ENCODE assay signal across 8 cellular contexts in the genomic region with DNA sequence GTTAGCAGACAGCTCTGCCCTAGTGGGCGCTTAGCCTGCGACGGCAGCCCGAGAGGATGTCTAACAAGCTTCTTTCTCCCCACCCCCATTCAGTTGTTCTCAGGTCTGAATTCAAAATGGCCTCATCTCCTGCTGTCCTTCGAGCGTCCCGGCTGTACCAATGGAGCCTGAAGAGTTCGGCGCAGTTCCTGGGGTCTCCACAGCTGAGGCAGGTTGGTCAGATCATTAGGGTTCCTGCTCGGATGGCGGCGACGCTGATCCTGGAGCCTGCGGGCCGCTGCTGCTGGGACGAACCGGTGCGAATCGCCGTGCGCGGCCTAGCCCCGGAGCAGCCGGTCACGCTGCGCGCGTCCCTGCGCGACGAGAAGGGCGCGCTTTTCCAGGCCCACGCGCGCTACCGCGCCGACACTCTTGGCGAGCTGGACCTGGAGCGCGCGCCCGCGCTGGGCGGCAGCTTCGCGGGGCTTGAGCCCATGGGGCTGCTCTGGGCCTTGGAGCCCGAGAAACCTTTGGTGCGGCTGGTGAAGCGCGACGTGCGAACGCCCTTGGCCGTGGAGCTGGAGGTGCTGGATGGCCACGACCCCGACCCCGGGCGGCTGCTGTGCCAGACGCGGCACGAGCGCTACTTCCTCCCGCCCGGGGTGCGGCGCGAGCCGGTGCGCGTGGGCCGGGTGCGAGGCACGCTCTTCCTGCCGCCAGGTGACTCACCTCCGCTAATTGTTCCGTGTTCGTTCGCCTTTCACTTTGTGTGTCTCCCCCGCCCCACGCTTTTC. TPM values are rescaled to one million over a fixed set of nuclear protein-coding genes. Genes with fewer than 3 reads are reported as not detected.
DNase-seq lines count a peak whose midpoint lies in the region; ATAC-seq and TF ChIP-seq lines count a peak whose summit lies in the region.
"Not testable (repeated sequence)": the region's sequence is repeated elsewhere in the genome, so short reads cannot be mapped to it uniquely, and the experiment has no call there.

A gene with protein sequence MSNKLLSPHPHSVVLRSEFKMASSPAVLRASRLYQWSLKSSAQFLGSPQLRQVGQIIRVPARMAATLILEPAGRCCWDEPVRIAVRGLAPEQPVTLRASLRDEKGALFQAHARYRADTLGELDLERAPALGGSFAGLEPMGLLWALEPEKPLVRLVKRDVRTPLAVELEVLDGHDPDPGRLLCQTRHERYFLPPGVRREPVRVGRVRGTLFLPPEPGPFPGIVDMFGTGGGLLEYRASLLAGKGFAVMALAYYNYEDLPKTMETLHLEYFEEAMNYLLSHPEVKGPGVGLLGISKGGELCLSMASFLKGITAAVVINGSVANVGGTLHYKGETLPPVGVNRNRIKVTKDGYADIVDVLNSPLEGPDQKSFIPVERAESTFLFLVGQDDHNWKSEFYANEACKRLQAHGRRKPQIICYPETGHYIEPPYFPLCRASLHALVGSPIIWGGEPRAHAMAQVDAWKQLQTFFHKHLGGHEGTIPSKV (plus strand): TSS at position 29 of the 773 bp plus-strand sequence. CDS start 28 bp downstream, at position 57.

- POLR2A ChIA-PET in Panc1 (lab: Charles Lee) = interaction anchor here (0.7 kb wide), 1 partner anchor 234 kb away, joined by 7 read pairs; no protein-coding TSS in a partner anchor

- H3K9me3 ChIP-seq in Panc1 (ENCODE audit: control insufficient read depth, insufficient read depth, low read depth, low read length); esophagus (ENCODE audit: control insufficient read depth in 2 of 2, insufficient read depth in 1 of 2, low read depth in 1 of 2, low read length in 1 of 2): not testable (repeated sequence)

- DNase-seq in Caki2 (ENCODE audit: low read depth) = peak; percentile 79
- DNase-seq in Panc1 (ENCODE audit: low read depth, low spot score) = not testable (repeated sequence)
- DNase-seq in activated T-cell treated with anti-CD3 and anti-CD28 coated beads, Interleukin-2, amount 50 U/mL, for 48 hours = peak; percentile 87 to 90
- peak; percentile 86 for DNase-seq in mucosa of gallbladder (ENCODE audit: low spot score)
- peak; percentile 68 to 75 for DNase-seq in stimulated activated CD8-positive, alpha-beta memory T cell treated with anti-CD3 and anti-CD28 coated beads, Interleukin-2, amount 100 ng/mL, for 48 hours (ENCODE audit: low read depth in 2 of 2)

- in situ Hi-C loops in Caki2 (cut with HindIII; ENCODE audit: low pct_unique_long_range_greater_than_20kb, low sequenced_read_pairs); Panc1 (cut with HindIII; ENCODE audit: low pct_unique_long_range_greater_than_20kb, low sequenced_read_pairs): not testable (repeated sequence)

- CTCF ChIA-PET in Panc1 (lab: Charles Lee) = not testable (repeated sequence)

- H3K4me1 ChIP-seq in Panc1 (ENCODE audit: control insufficient read depth, insufficient read depth, low read length); esophagus (ENCODE audit: control insufficient read depth in 2 of 2, insufficient read depth in 2 of 2, low read length in 1 of 2): not testable (repeated sequence)

- not testable (repeated sequence) for H3K27me3 ChIP-seq in Panc1 (ENCODE audit: control insufficient read depth, insufficient read depth, low read length); esophagus (ENCODE audit: control insufficient read depth in 1 of 2, insufficient read depth in 2 of 2, low read length in 2 of 2)

- ATAC-seq in GM21423 (IDR thresholded peaks at IDR 0.05; ENCODE audit: unreplicated experiment) (peak; percentile 63), Panc1 (peak; percentile 88)

- H3K27ac ChIP-seq in Panc1 (ENCODE audit: low read length) (peak within 1 kb of the TSS; percentile 88), esophagus (ENCODE audit: low read depth in 2 of 2, low read length in 1 of 2) (peak within 1 kb of the TSS; percentile 88 to 90)

- BruUV-seq in Panc1 (replicated peaks; lab: Mats Ljungman, UMichigan) = TSS peak; percentile 86

- not testable (repeated sequence) for TF ChIP-seq EP300 in Ishikawa (IDR thresholded peaks at IDR 0.05; ENCODE audit: borderline replicate concordance)

- H3K4me3 ChIP-seq in Panc1 (ENCODE audit: low read depth in 2 of 2, low read length in 2 of 2) (peak within 1 kb of the TSS; percentile 54 to 67), esophagus (ENCODE audit: low read depth in 1 of 2, low read length in 2 of 2) (peak within 1 kb of the TSS; percentile 55 to 70)

- H3K36me3 ChIP-seq in Panc1 (ENCODE audit: control insufficient read depth, insufficient read depth, low read length); esophagus (ENCODE audit: control insufficient read depth in 2 of 2, insufficient read depth in 2 of 2, low read length in 1 of 2): not testable (repeated sequence)

- intact Hi-C loops in Panc1 (cut with micrococcal nuclease; ENCODE audit: unreplicated experiment) = not testable (repeated sequence)

- not testable (repeated sequence) for TF ChIP-seq CTCF in Panc1 (IDR thresholded peaks at IDR 0.05)

- not testable (repeated sequence) for TF ChIP-seq RAD21 in Ishikawa (IDR thresholded peaks at IDR 0.05; ENCODE audit: low read depth)

- WGBS in esophagus, 2 donors = 1% methylated on average over 56 to 82 of the region's 82 CpGs

TF ChIP-seq in Ishikawa, 13 proteins besides CTCF, POLR2A, EP300 and RAD21:
- TF ChIP-seq, protein P1, sequence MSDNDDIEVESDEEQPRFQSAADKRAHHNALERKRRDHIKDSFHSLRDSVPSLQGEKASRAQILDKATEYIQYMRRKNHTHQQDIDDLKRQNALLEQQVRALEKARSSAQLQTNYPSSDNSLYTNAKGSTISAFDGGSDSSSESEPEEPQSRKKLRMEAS (IDR thresholded peaks at IDR 0.05) = 0 out of 2 replicates have a peak, but pooled peaks have one; percentile 24
TF ChIP-seq in Ishikawa: peak in this region for 1; not testable (repeated sequence) for 12.

RNA-seq across cellular contexts. Expression of the gene that starts here (rescaled TPM):
- 75.9 and 77.3 TPM in 2 replicates for total RNA-seq in Caki2 (2014; rRNA removed; shearing (Covaris generic); ENCODE audit: low replicate concordance)
- 24.9 TPM for total RNA-seq in Panc1 (2021; ENCODE audit: unreplicated experiment)
- 36.6 TPM for polyA plus RNA-seq in Panc1 (2012; ENCODE audit: insufficient read length)
- polyA plus RNA-seq in esophagus = 10 to 100 TPM in 1 of 2 donors, 1 to 10 TPM in 1; 9.7 to 19.1 TPM
- total RNA-seq in mucosa of gallbladder = 41.4 TPM
